Comparison of ENCODE assay signal across 10 cellular contexts in genomic region chr2:111100087-111100764, GRCh38. TPM values are rescaled to one million over a fixed set of nuclear protein-coding genes. Genes with fewer than 3 reads are reported as not detected.
A peak's percentile ranks its signal among the peaks of the same experiment; 100 is the strongest.
DNase-seq lines count a peak whose midpoint lies in the region; ATAC-seq and TF ChIP-seq lines count a peak whose summit lies in the region.
"Had no signal": no experiment of that assay in that cellular context is flagged by ENCODE, and none has a peak within 500 bp of the region (broad histone marks: within the 10 kb centered on the region; RNA-seq: fewer than 3 reads in every experiment).

No MANE protein-coding gene starts in this region.

- H3K4me3 ChIP-seq in spleen, result no peak overlapping the region
- H3K4me3 ChIP-seq: thoracic aorta had no signal

- peaks cover 2% of the 10 kb centered on the region for H3K9me3 Mint-ChIP-seq in activated naive CD8-positive, alpha-beta T cell treated with anti-CD3 and anti-CD28 coated beads for 36 hours
- no peaks in the 10 kb centered on the region for H3K9me3 Mint-ChIP-seq in Calu3 (ENCODE audit: low read depth, unreplicated experiment)
- H3K9me3 Mint-ChIP-seq: neural crest cell had no signal

- ATAC-seq in GM18858 (IDR thresholded peaks at IDR 0.05; ENCODE audit: unreplicated experiment) (peak; percentile 24), GM19452 (IDR thresholded peaks at IDR 0.05; ENCODE audit: unreplicated experiment) (peak; percentile 33), HG03103 (IDR thresholded peaks at IDR 0.05; ENCODE audit: low read depth, unreplicated experiment) (peak; percentile 22)

- no peaks in the 10 kb centered on the region for H3K9me3 ChIP-seq in spleen
- H3K9me3 ChIP-seq: thoracic aorta had no signal

- CTCF ChIA-PET in Calu3 (lab: Charles Lee), result no interaction called here

- H3K4me1 Mint-ChIP-seq in activated naive CD8-positive, alpha-beta T cell treated with anti-CD3 and anti-CD28 coated beads for 36 hours, result peaks cover 16% of the 10 kb centered on the region
- no peaks in the 10 kb centered on the region for H3K4me1 Mint-ChIP-seq in Calu3 (ENCODE audit: low read depth, unreplicated experiment)

- H3K36me3 Mint-ChIP-seq in activated naive CD8-positive, alpha-beta T cell treated with anti-CD3 and anti-CD28 coated beads for 36 hours, result peaks cover 2% of the 10 kb centered on the region
- no peaks in the 10 kb centered on the region for H3K36me3 Mint-ChIP-seq in Calu3 (ENCODE audit: insufficient read depth, unreplicated experiment)

- H3K27me3 Mint-ChIP-seq in activated naive CD8-positive, alpha-beta T cell treated with anti-CD3 and anti-CD28 coated beads for 36 hours, result peaks cover 11% of the 10 kb centered on the region
- no peaks in the 10 kb centered on the region for H3K27me3 Mint-ChIP-seq in Calu3 (ENCODE audit: unreplicated experiment)

- TF ChIP-seq CTCF in spleen (IDR thresholded peaks at IDR 0.05 in 8 of 11, conservative IDR thresholded peaks at IDR 0.05 in 3 of 11) (no peak), Calu3 (IDR thresholded peaks at IDR 0.05; ENCODE audit: unreplicated experiment) (no peak)

- TF ChIP-seq POLR2A in spleen (IDR thresholded peaks at IDR 0.05), result no peak

- intact Hi-C loops in spleen (cut with DNase I; ENCODE audit: low total_unique reads), result no loop called here
- intact Hi-C loops in Calu3 (cut with micrococcal nuclease; ENCODE audit: unreplicated experiment), result loop anchor here (2.0 kb wide), 1 partner anchor 67 kb away; no protein-coding TSS in a partner anchor

- H3K4me3 Mint-ChIP-seq in activated naive CD8-positive, alpha-beta T cell treated with anti-CD3 and anti-CD28 coated beads for 36 hours, result no peak overlapping the region
- no peak overlapping the region for H3K4me3 Mint-ChIP-seq in Calu3 (ENCODE audit: low read depth, unreplicated experiment)

- no peaks in the 10 kb centered on the region for H3K27me3 ChIP-seq in spleen (replicated peaks in 1 of 7)

- peaks cover 0 to 6% (median 0%) of the 10 kb centered on the region in 6 donors for H3K4me1 ChIP-seq in spleen

- BruUV-seq in Calu3 (replicated peaks; lab: Mats Ljungman, UMichigan), result no TSS peak

- WGBS in spleen, 5 donors, result 74 to 78% (median 77%) methylated on average over 5 of the region's 5 CpGs

- no peak overlapping the region for H3K27ac ChIP-seq in spleen
- H3K27ac ChIP-seq: thoracic aorta had no signal

- no peaks in the 10 kb centered on the region for H3K36me3 ChIP-seq in spleen
- H3K36me3 ChIP-seq: thoracic aorta had no signal

- peak overlapping the region; percentile 49 for H3K27ac Mint-ChIP-seq in activated naive CD8-positive, alpha-beta T cell treated with anti-CD3 and anti-CD28 coated beads for 36 hours
- H3K27ac Mint-ChIP-seq in Calu3 (ENCODE audit: unreplicated experiment), result no peak overlapping the region

- DNase-seq in activated naive CD8-positive, alpha-beta T cell treated with anti-CD3 and anti-CD28 coated beads for 36 hours, result no peak
- DNase-seq in midbrain (lab: John Stamatoyannopoulos, UW) (no peak), spleen (no peak), SK-N-DZ (ENCODE audit: low spot score) (no peak), Calu3 (no peak)

RNA-seq across cellular contexts. Expression of gene BCL2L11, which starts 20.5 kb away (rescaled TPM):
- 10 to 100 TPM; 19.9 TPM for total RNA-seq in activated naive CD8-positive, alpha-beta T cell treated with anti-CD3 and anti-CD28 coated beads for 36 hours
- 10 to 100 TPM; 28.7 to 95.2 (median 39.9) TPM for total RNA-seq in spleen
- polyA plus RNA-seq in spleen, result 1 to 10 TPM; 4.6 to 8.8 (median 6.9) TPM
- polyA plus RNA-seq in SK-N-DZ (2014; cell fraction: cytosol; rRNA removed), result 18.6 and 19.4 TPM in 2 replicates
- polyA plus RNA-seq in SK-N-DZ (2014; cell fraction: nucleus; rRNA removed), result 14.6 and 27.2 TPM in 2 replicates
- total RNA-seq in Calu3 (2022), result 17.6 and 18.4 TPM in 2 replicates
